Comparison of ENCODE assay signal across 8 cellular contexts in the genomic region with DNA sequence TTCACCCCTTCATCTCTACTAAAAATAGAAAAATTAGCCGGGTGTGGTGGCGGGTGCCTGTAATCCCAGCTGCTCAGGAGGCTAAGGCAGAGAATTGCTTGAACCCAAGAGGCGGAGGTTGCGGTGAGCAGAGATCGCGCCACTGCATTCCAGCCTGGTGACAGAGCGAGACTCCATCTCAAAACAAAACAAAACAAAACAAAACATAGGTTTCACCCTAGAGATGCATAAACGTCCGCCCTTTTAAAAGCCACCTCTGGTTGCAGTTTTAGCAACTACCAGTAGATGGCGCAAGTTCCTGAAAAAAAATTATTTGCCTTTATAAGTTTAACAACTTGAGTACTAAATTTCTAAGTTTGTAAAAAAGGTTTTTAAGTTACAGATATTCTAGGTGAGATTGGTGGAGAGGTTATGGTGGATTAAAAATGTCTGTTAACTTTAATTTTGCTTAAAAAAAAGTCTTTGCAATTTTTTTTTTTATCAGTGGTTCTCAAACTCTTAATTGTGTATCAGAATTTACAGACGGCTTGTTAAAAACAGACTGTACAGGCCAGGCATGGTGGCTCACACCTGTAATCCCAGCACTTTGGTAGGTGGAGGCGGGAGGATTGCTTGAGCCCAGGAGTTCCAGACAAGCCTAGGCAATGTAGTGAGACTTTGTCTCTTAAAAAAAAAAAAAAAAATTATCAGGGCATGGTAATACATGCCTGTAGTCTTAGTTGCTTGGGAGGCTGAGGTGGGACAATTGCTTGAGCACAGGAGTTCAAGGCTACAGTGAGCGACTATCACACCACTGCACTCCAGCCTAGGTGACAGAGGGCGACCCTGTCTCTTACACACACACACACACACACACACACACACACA. TPM values are rescaled to one million over a fixed set of nuclear protein-coding genes. Genes with fewer than 3 reads are reported as not detected.
A peak's percentile ranks its signal among the peaks of the same experiment; 100 is the strongest.
DNase-seq lines count a peak whose midpoint lies in the region; ATAC-seq and TF ChIP-seq lines count a peak whose summit lies in the region.

No MANE protein-coding gene starts in this region.

- H3K4me3 ChIP-seq in A673 (ENCODE audit: low read depth, low read length, poor library complexity, severe bottlenecking) (no peak overlapping the region), NB4 (ENCODE audit: low read depth, low read length) (no peak overlapping the region), mesodermal cell (ENCODE audit: extremely low read depth, insufficient read depth, low read length, poor library complexity, severe bottlenecking) (no peak overlapping the region), transverse colon (no peak overlapping the region)

- WGBS in mesodermal cell (ENCODE audit: insufficient coverage in 2 of 2), 2 experiments, result 30 to 52% methylated on average over 4 to 5 of the region's 14 CpGs
- WGBS in transverse colon (ENCODE audit: low coverage in 1 of 2), 2 donors, result 51 to 53% methylated on average over 14 of the region's 14 CpGs

- no peak for TF ChIP-seq EP300 in transverse colon (IDR thresholded peaks at IDR 0.05; ENCODE audit: low read depth)

- intact Hi-C loops in A673 (cut with micrococcal nuclease; ENCODE audit: unreplicated experiment), result loop anchor here (10.0 kb wide), 1 partner anchor 302 kb away; no protein-coding TSS in a partner anchor
- intact Hi-C loops in transverse colon (cut with DNase I; ENCODE audit: low total_unique reads), result no loop called here

- DNase-seq in A673 (ENCODE audit: low spot score) (peak; percentile 56), GM10248 (ENCODE audit: extremely low spot score) (peak; percentile 62), NB4 (ENCODE audit: low read depth) (peak; percentile 61), WTC11 (ENCODE audit: low spot score) (no peak), dermis blood vessel endothelial cell (peak; percentile 83), transverse colon (no peak)

- no peaks in the 10 kb centered on the region for H3K9me3 Mint-ChIP-seq in WTC11

- POLR2A ChIA-PET in A673 (lab: Charles Lee; ENCODE audit: low non-redundant PET) (no interaction called here), GM10248 (lab: Yijun Ruan, JAX) (no interaction called here), WTC11 (lab: Charles Lee) (no interaction called here)

- H3K36me3 Mint-ChIP-seq in WTC11, result peaks cover 23% of the 10 kb centered on the region

- in situ Hi-C loops in transverse colon (cut with MboI; ENCODE audit: low pct_ligation_motif_present in 1 of 4, low pct_unique_long_range_greater_than_20kb in 1 of 4, low sequenced_read_pairs in 3 of 4), result loop anchor here in 1 of 4 donors (10.0 kb wide), 1 partner anchor 302 kb away; no protein-coding TSS in a partner anchor

- CTCF ChIA-PET in A673 (lab: Charles Lee) (no interaction called here), GM10248 (lab: Yijun Ruan, JAX) (interaction anchor here (0.6 to 2.3 kb wide), 7 partner anchors 13 to 754 kb away, joined by 3 to 9 read pairs (median 4); no protein-coding TSS in a partner anchor), WTC11 (lab: Charles Lee) (interaction anchor here (0.9 to 1.7 kb wide), 2 partner anchors 10 to 32 kb away, joined by 3 to 4 read pairs; no protein-coding TSS in a partner anchor)

- H3K27ac Mint-ChIP-seq in WTC11, result peak overlapping the region; percentile 90; the same call in 1 of the 2 replicates

- H3K4me3 Mint-ChIP-seq in WTC11, result no peak overlapping the region

- peak; percentile 83 for TF ChIP-seq CTCF in A673 (conservative IDR thresholded peaks at IDR 0.05; ENCODE audit: low read depth, low read length)
- peak; percentile 84 for TF ChIP-seq CTCF in GM10248 (IDR thresholded peaks at IDR 0.05; ENCODE audit: control extremely low read depth, extremely low read depth, low read depth, missing control alignments)
- peak; percentile 78 for TF ChIP-seq CTCF in NB4 (IDR thresholded peaks at IDR 0.05; ENCODE audit: low read depth, low read length)
- peak; percentile 74 for TF ChIP-seq CTCF in WTC11 (IDR thresholded peaks at IDR 0.05)
- TF ChIP-seq CTCF in transverse colon (IDR thresholded peaks at IDR 0.05), result peak; percentile 77 to 91 (median 84)

- no TSS peak for BruUV-seq in A673 (replicated peaks; lab: Mats Ljungman, UMichigan)

- H3K36me3 ChIP-seq in A673 (ENCODE audit: insufficient read depth, low read length, poor library complexity, severe bottlenecking) (peaks cover 2% of the 10 kb centered on the region), mesodermal cell (ENCODE audit: control insufficient read depth, insufficient read depth, low read length) (peaks cover 39% of the 10 kb centered on the region), transverse colon (peaks cover 0 to 6% (median 0%) of the 10 kb centered on the region in 4 donors)

- TF ChIP-seq POLR2A in NB4 (IDR thresholded peaks at IDR 0.05; ENCODE audit: extremely low read depth, insufficient read length), result no peak
- TF ChIP-seq POLR2A in transverse colon (IDR thresholded peaks at IDR 0.05), result no peak

- H3K27me3 Mint-ChIP-seq in WTC11 (ENCODE audit: low read depth), result no peaks in the 10 kb centered on the region

- H3K27me3 ChIP-seq in A673 (replicated peaks; ENCODE audit: insufficient read depth, low read depth, low read length, poor library complexity) (no peaks in the 10 kb centered on the region), transverse colon (no peaks in the 10 kb centered on the region)

- H3K27ac ChIP-seq in A673 (ENCODE audit: low read depth, low read length, poor library complexity, severe bottlenecking) (no peak overlapping the region), mesodermal cell (ENCODE audit: low read depth, low read length, severe bottlenecking) (peak overlapping the region; percentile 68), transverse colon (no peak overlapping the region)

- ATAC-seq in WTC11 (no peak; the same call in 1 of the 2 replicates), GM21786 (IDR thresholded peaks at IDR 0.05; ENCODE audit: unreplicated experiment) (no peak)

- H3K9me3 ChIP-seq in A673 (ENCODE audit: low read depth, low read length, poor library complexity, severe bottlenecking) (no peaks in the 10 kb centered on the region), mesodermal cell (ENCODE audit: control insufficient read depth, low read length) (no peaks in the 10 kb centered on the region), transverse colon (no peaks in the 10 kb centered on the region)

- H3K4me1 ChIP-seq in A673 (ENCODE audit: insufficient read depth, low read length, poor library complexity, severe bottlenecking) (no peaks in the 10 kb centered on the region), mesodermal cell (ENCODE audit: control insufficient read depth, insufficient read depth, low read length, poor library complexity, severe bottlenecking) (peaks cover 4% of the 10 kb centered on the region), transverse colon (peaks cover 0 to 4% (median 0%) of the 10 kb centered on the region in 4 donors)

- no peaks in the 10 kb centered on the region; the same call in 1 of the 2 replicates for H3K4me1 Mint-ChIP-seq in WTC11

TF ChIP-seq in WTC11, 78 proteins besides CTCF, POLR2A, EP300 and RAD21 (continues in another document):
- TF ChIP-seq ELF4 (CRISPR knock-in tag; IDR thresholded peaks at IDR 0.05; ENCODE audit: low read depth) (no peak), KAT7 (CRISPR knock-in tag; IDR thresholded peaks at IDR 0.05; ENCODE audit: borderline replicate concordance) (no peak), TCF7 (CRISPR knock-in tag; IDR thresholded peaks at IDR 0.05; ENCODE audit: low read depth) (no peak), HMGA2 (CRISPR knock-in tag; IDR thresholded peaks at IDR 0.05) (no peak), NFATC4 (CRISPR knock-in tag; IDR thresholded peaks at IDR 0.05) (no peak), ZNF317 (CRISPR knock-in tag; IDR thresholded peaks at IDR 0.05; ENCODE audit: borderline replicate concordance, low read depth) (no peak), IRF2 (CRISPR knock-in tag; IDR thresholded peaks at IDR 0.05; ENCODE audit: borderline replicate concordance, low read depth) (no peak), PRDM15 (CRISPR knock-in tag; IDR thresholded peaks at IDR 0.05) (no peak), ZNF138 (CRISPR knock-in tag; conservative IDR thresholded peaks at IDR 0.05) (no peak), RORB (CRISPR knock-in tag; IDR thresholded peaks at IDR 0.05) (no peak), TP53 (CRISPR knock-in tag; IDR thresholded peaks at IDR 0.05) (no peak), NR1H2 (CRISPR knock-in tag; IDR thresholded peaks at IDR 0.05) (no peak), GTF2I (CRISPR knock-in tag; conservative IDR thresholded peaks at IDR 0.05) (no peak), JUN (CRISPR knock-in tag; IDR thresholded peaks at IDR 0.05) (no peak), CREM (CRISPR knock-in tag; IDR thresholded peaks at IDR 0.05) (no peak), FOXK1 (CRISPR knock-in tag; IDR thresholded peaks at IDR 0.05) (no peak), ZNF423 (CRISPR knock-in tag; IDR thresholded peaks at IDR 0.05) (no peak)

RNA-seq across cellular contexts. Expression of gene NAA16, which starts 42.1 kb away (rescaled TPM):
- total RNA-seq in A673 (2021), result 27.2 and 29.0 TPM in 2 replicates
- 30.5 to 32.5 TPM (median 32.4 TPM) in 3 replicates for total RNA-seq in WTC11 (2021)
- total RNA-seq in dermis blood vessel endothelial cell, result 10.0 and 12.8 TPM in 2 replicates
- polyA plus RNA-seq in mesodermal cell (2013, experiment 1 of 2), result 15.9 TPM
- polyA plus RNA-seq in mesodermal cell (2013, experiment 2 of 2), result 21.4 TPM
- 10 to 100 TPM in 3 of 4 donors, 1 to 10 TPM in 1; 9.1 to 38.6 (median 19.6) TPM for total RNA-seq in transverse colon

Comparison
In these comparisons a context has a peak if more than half of its experiments do, and no peak if none do; other contexts are left out.
1. DNase-seq: peak in A673 (single experiment), GM10248 (single experiment), NB4 (single experiment) and dermis blood vessel endothelial cell (single experiment); none in WTC11 (single experiment) and transverse colon (single experiment).
2. Peak in every context shown above with its lines, with median percentiles within 50 percentile points of each other: CTCF ChIP-seq.